8 cellular contexts compared by ENCODE assay signal in the genomic region with DNA sequence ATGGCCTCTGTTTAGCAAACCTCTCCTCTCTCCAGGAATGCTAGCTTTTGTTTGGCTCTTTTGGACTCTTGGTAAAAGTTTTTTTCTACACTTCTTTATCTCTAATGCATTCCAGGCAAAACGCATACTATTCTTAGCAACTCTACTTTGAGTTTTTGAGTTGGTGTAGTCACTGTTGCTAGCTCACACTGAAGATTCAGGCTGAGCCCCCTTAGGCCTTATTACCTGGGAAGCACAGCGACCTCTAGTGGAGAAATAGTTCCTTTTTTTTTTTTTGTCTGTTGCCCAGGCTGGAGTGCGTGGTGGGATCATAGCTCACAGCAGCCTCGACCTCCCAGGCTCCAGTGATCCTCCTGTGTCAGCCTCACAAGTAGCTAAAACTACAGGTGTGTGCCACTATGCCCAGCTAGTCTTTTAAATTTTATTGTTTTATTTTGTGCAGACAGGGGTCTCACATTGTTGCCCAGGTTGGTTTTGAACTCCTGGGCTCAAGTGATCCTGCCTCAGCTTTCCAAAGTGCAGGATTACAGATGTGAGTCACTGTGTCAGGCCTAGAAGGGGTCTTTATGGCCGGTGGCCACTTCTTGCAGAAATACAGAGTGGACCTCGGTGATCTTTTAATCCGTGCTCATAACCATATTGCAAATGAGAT.
DNase-seq lines count a peak whose midpoint lies in the region; ATAC-seq, FAIRE-seq and TF ChIP-seq lines count a peak whose summit lies in the region.

No MANE protein-coding gene starts in this region.

- H3K4me3 ChIP-seq in HFF-Myc (replicated peaks; ENCODE audit: low read depth, low read length) = no peak overlapping the region
- H3K4me3 ChIP-seq in bronchial epithelial cell (ENCODE audit: low read depth, low read length) = no peak overlapping the region
- no peak overlapping the region for H3K4me3 ChIP-seq in right lobe of liver

- FAIRE-seq in bronchial epithelial cell (lab: Jason Lieb, UNC) = no peak

- TF ChIP-seq CTCF in HFF-Myc (IDR thresholded peaks at IDR 0.05; ENCODE audit: low read depth, low read length, missing control alignments) = peak; percentile 61
- TF ChIP-seq CTCF in bronchial epithelial cell (IDR thresholded peaks at IDR 0.05; ENCODE audit: insufficient read depth, low read length, severe bottlenecking) = peak; percentile 74
- TF ChIP-seq CTCF in right lobe of liver (IDR thresholded peaks at IDR 0.05) = peak; percentile 35 to 75 (median 66)

- H3K36me3 ChIP-seq in bronchial epithelial cell (ENCODE audit: control insufficient read depth, insufficient read depth, low read length) = no peaks in the 10 kb centered on the region
- H3K36me3 ChIP-seq in right lobe of liver = no peaks in the 10 kb centered on the region

- intact Hi-C loops in right lobe of liver (cut with DNase I) = loop anchor here in 1 of 2 donors (10.0 kb wide), 1 partner anchor 92 kb away; no protein-coding TSS in a partner anchor

- H3K9me3 ChIP-seq in right lobe of liver = no peaks in the 10 kb centered on the region

- in situ Hi-C loops in G401 (cut with HindIII; ENCODE audit: low sequenced_read_pairs) = no loop called here

- H3K4me1 ChIP-seq in right lobe of liver = no peaks in the 10 kb centered on the region

- H3K27me3 ChIP-seq in bronchial epithelial cell (ENCODE audit: control insufficient read depth, insufficient read depth, low read length) (no peaks in the 10 kb centered on the region), right lobe of liver (no peaks in the 10 kb centered on the region)

- DNase-seq in G401 (ENCODE audit: low spot score) (peak; percentile 23), HFF-Myc (ENCODE audit: extremely low read depth, low read depth) (no peak), NCI-H345 treated with DMSO at 0.1 percent for 48 hours (lab: John Stamatoyannopoulos, UW; ENCODE audit: unreplicated experiment) (peak; percentile 40), bronchial epithelial cell (ENCODE audit: low read depth) (peak; percentile 50), right lobe of liver (no peak), T-helper 9 cell (no peak)

- H3K27ac ChIP-seq in right lobe of liver = no peak overlapping the region

- 39% methylated on average over 7 of the region's 7 CpGs for WGBS in right lobe of liver (ENCODE audit: insufficient coverage, low coverage, low lambda C conversion rate, missing lambda C conversion rate)

- ATAC-seq in right lobe of liver = peak; percentile 45 to 62 (median 56)
- ATAC-seq in HG02970 (IDR thresholded peaks at IDR 0.05; ENCODE audit: low FRiP score, unreplicated experiment) = no peak
- no peak for ATAC-seq in HG03520 (IDR thresholded peaks at IDR 0.05; ENCODE audit: unreplicated experiment)

- TF ChIP-seq POLR2A in right lobe of liver (IDR thresholded peaks at IDR 0.05) = no peak

Comparison
In these comparisons a context has a peak if more than half of its experiments do, and no peak if none do; other contexts are left out.
1. DNase-seq: peak in G401 (single experiment), NCI-H345 treated with DMSO at 0.1 percent for 48 hours (single experiment) and bronchial epithelial cell (single experiment); none in HFF-Myc (single experiment), right lobe of liver (0 of 3) and T-helper 9 cell (single experiment).
2. ATAC-seq: peak in right lobe of liver (4 of 4); none in HG02970 (single experiment) and HG03520 (single experiment).
3. Peak in every context shown above with its lines, with median percentiles within 50 percentile points of each other: CTCF ChIP-seq.